In genomic region chr2:229910832-229911412, GRCh38 we compare ENCODE assay signal across 7 cellular contexts. TPM values are rescaled to one million over a fixed set of nuclear protein-coding genes. Genes with fewer than 3 reads are reported as not detected.
DNase-seq lines count a peak whose midpoint lies in the region; ATAC-seq, FAIRE-seq and TF ChIP-seq lines count a peak whose summit lies in the region.

No MANE protein-coding gene starts in this region.

- H3K4me1 Mint-ChIP-seq in activated CD8-positive, alpha-beta T cell treated with anti-CD3 and anti-CD28 coated beads for 36 hours (ENCODE audit: low read depth), result peaks cover 53% of the 10 kb centered on the region

- peak; percentile 38 for DNase-seq in ELR (ENCODE audit: low read depth)
- DNase-seq in HTR-8/SVneo (ENCODE audit: insufficient read length, low spot score), result peak; percentile 28
- peak; percentile 33 for DNase-seq in activated CD8-positive, alpha-beta T cell treated with anti-CD3 and anti-CD28 coated beads for 36 hours
- no peak for DNase-seq in lower lobe of right lung
- no peak for DNase-seq in stimulated activated naive CD4-positive, alpha-beta T cell treated with Interleukin-2 at 50 U/mL for 16 hours (lab: John Stamatoyannopoulos, UW)
- DNase-seq in RPMI8226, result no peak

- H3K36me3 ChIP-seq in lower lobe of right lung, result peaks cover 27% of the 10 kb centered on the region

- H3K27me3 Mint-ChIP-seq in activated CD8-positive, alpha-beta T cell treated with anti-CD3 and anti-CD28 coated beads for 36 hours, result no peaks in the 10 kb centered on the region

- POLR2A ChIA-PET in activated CD8-positive, alpha-beta T cell treated with anti-CD3 and anti-CD28 coated beads for 36 hours (lab: Charles Lee), result interaction anchor here (1.3 kb wide), 1 partner anchor 10 kb away, joined by 3 read pairs; no protein-coding TSS in a partner anchor

- no peaks in the 10 kb centered on the region for H3K9me3 Mint-ChIP-seq in activated CD8-positive, alpha-beta T cell treated with anti-CD3 and anti-CD28 coated beads for 36 hours

- ATAC-seq in GM19395 (IDR thresholded peaks at IDR 0.05; ENCODE audit: unreplicated experiment) (peak; percentile 73), lower lobe of right lung (peak in 1 of 2 donors; percentile 53)
- peak; percentile 74 for ATAC-seq in activated CD8-positive, alpha-beta T cell treated with anti-CD3 and anti-CD28 coated beads for 36 hours

- TF ChIP-seq CTCF in activated CD8-positive, alpha-beta T cell treated with anti-CD3 and anti-CD28 coated beads for 36 hours (IDR thresholded peaks at IDR 0.05), result peak; percentile 44
- peak; percentile 29 for TF ChIP-seq CTCF in lower lobe of right lung (IDR thresholded peaks at IDR 0.05)

- no peak overlapping the region for H3K27ac ChIP-seq in lower lobe of right lung

- H3K4me1 ChIP-seq in lower lobe of right lung, result peaks cover 52% of the 10 kb centered on the region

- H3K36me3 Mint-ChIP-seq in activated CD8-positive, alpha-beta T cell treated with anti-CD3 and anti-CD28 coated beads for 36 hours (ENCODE audit: low read depth), result peaks cover 17% of the 10 kb centered on the region

- H3K4me3 Mint-ChIP-seq in activated CD8-positive, alpha-beta T cell treated with anti-CD3 and anti-CD28 coated beads for 36 hours, result no peak overlapping the region

- intact Hi-C loops in activated CD8-positive, alpha-beta T cell treated with anti-CD3 and anti-CD28 coated beads for 36 hours (cut with micrococcal nuclease), result no loop called here
- intact Hi-C loops in lower lobe of right lung (cut with DNase I), result no loop called here

- CTCF ChIA-PET in activated CD8-positive, alpha-beta T cell treated with anti-CD3 and anti-CD28 coated beads for 36 hours (lab: Charles Lee), result interaction anchor here (0.7 to 3.7 kb wide), 14 partner anchors 9 to 130 kb away, joined by 3 to 39 read pairs (median 6); partner anchors contain the start of genes FBXO36 and TRIP12

- no peaks in the 10 kb centered on the region for H3K9me3 ChIP-seq in lower lobe of right lung

- no peaks in the 10 kb centered on the region for H3K27me3 ChIP-seq in lower lobe of right lung (ENCODE audit: low read depth)

- no peak for FAIRE-seq in HTR-8/SVneo (lab: Jason Lieb, UNC)

- no peak overlapping the region for H3K4me3 ChIP-seq in lower lobe of right lung

- H3K27ac Mint-ChIP-seq in activated CD8-positive, alpha-beta T cell treated with anti-CD3 and anti-CD28 coated beads for 36 hours, result peak overlapping the region; percentile 1

RNA-seq across cellular contexts. Expression of gene TRIP12, which starts 10.9 kb away (rescaled TPM):
- 100 to 1,000 TPM; 208 to 212 TPM for total RNA-seq in activated CD8-positive, alpha-beta T cell treated with anti-CD3 and anti-CD28 coated beads for 36 hours
- total RNA-seq in lower lobe of right lung, result 229 TPM

RNA-seq across cellular contexts. Expression of gene FBXO36, which starts 11.4 kb away (rescaled TPM):
- total RNA-seq in activated CD8-positive, alpha-beta T cell treated with anti-CD3 and anti-CD28 coated beads for 36 hours, result 1 to 10 TPM; 1.6 to 2.0 TPM
- 3.3 TPM for total RNA-seq in lower lobe of right lung

Comparison
In these comparisons a context has a peak if more than half of its experiments do, and no peak if none do; other contexts are left out.
1. DNase-seq: peak in ELR (single experiment), HTR-8/SVneo (single experiment) and activated CD8-positive, alpha-beta T cell treated with anti-CD3 and anti-CD28 coated beads for 36 hours (single experiment); none in lower lobe of right lung (single experiment), stimulated activated naive CD4-positive, alpha-beta T cell treated with Interleukin-2 at 50 U/mL for 16 hours (single experiment) and RPMI8226 (single experiment).